Comparison of ENCODE assay signal across 12 cellular contexts in genomic region chr15:49171790-49172189, GRCh38. TPM values are rescaled to one million over a fixed set of nuclear protein-coding genes. Genes with fewer than 3 reads are reported as not detected.
DNase-seq lines count a peak whose midpoint lies in the region; ATAC-seq, FAIRE-seq and TF ChIP-seq lines count a peak whose summit lies in the region.
"Had no signal": no experiment of that assay in that cellular context is flagged by ENCODE, and none has a peak within 500 bp of the region (broad histone marks: within the 10 kb centered on the region; RNA-seq: fewer than 3 reads in every experiment).

No MANE protein-coding gene starts in this region.

- peaks cover 8% of the 10 kb centered on the region for H3K36me3 Mint-ChIP-seq in activated naive CD4-positive, alpha-beta T cell treated with anti-CD3 and anti-CD28 coated beads, Interleukin-2, amount 10 ng/mL, durations not matched to agents 7 days and 5 days
- H3K36me3 Mint-ChIP-seq in stimulated activated effector memory CD8-positive, alpha-beta T cell treated with anti-CD3 and anti-CD28 coated beads, Interleukin-12 subunit alpha, Interleukin-12 subunit beta, amount 100 ng/mL, for 72 hours, result peaks cover 6% of the 10 kb centered on the region
- H3K36me3 Mint-ChIP-seq in progenitor cell of endocrine pancreas (ENCODE audit: insufficient read depth), result peaks cover 11% of the 10 kb centered on the region

- TF ChIP-seq EP300 in GM12878 (IDR thresholded peaks at IDR 0.05; ENCODE audit: borderline replicate concordance in 1 of 2, control insufficient read depth in 1 of 2, low read depth in 2 of 2, low read length in 2 of 2), result no peak

- no peak for TF ChIP-seq CTCF in GM12878 (IDR thresholded peaks at IDR 0.05 in 2 of 3, conservative IDR thresholded peaks at IDR 0.05 in 1 of 3; ENCODE audit: control insufficient read depth in 2 of 3, extremely low read depth in 1 of 3, insufficient read depth in 1 of 3, low read depth in 3 of 3, low read length in 3 of 3)
- no peak for TF ChIP-seq CTCF in progenitor cell of endocrine pancreas (IDR thresholded peaks at IDR 0.05; ENCODE audit: unreplicated experiment)

- H3K9ac ChIP-seq in GM12878 (ENCODE audit: control insufficient read depth, insufficient read depth, low read length), result no peak overlapping the region

- ATAC-seq in GM12878 (no peak), GM21423 (IDR thresholded peaks at IDR 0.05; ENCODE audit: unreplicated experiment) (no peak), HG03097 (IDR thresholded peaks at IDR 0.05; ENCODE audit: low FRiP score, unreplicated experiment) (no peak)
- no peak for ATAC-seq in stimulated activated effector memory CD8-positive, alpha-beta T cell treated with anti-CD3 and anti-CD28 coated beads, Interleukin-12 subunit alpha, Interleukin-12 subunit beta, amount 100 ng/mL, for 72 hours
- ATAC-seq: body of pancreas; stimulated activated naive B cell treated with anti-CD40 and anti-IgM and Interleukin-4, amounts not matched to agents 10 μg/mL and 1 μg/mL and 100 μg/mL, for 72 hours had no signal

- H3K4me1 ChIP-seq in GM12878 (ENCODE audit: control insufficient read depth, insufficient read depth, low read length), result no peaks in the 10 kb centered on the region

- no peak for FAIRE-seq in GM12878 (lab: Jason Lieb, UNC)

- peak overlapping the region; percentile 65; the same call in 1 of the 2 replicates for H3K4me2 ChIP-seq in GM12878 (ENCODE audit: control insufficient read depth, insufficient read depth)

- H3K27me3 Mint-ChIP-seq in activated naive CD4-positive, alpha-beta T cell treated with anti-CD3 and anti-CD28 coated beads, Interleukin-2, amount 10 ng/mL, durations not matched to agents 7 days and 5 days, result no peaks in the 10 kb centered on the region
- H3K27me3 Mint-ChIP-seq in progenitor cell of endocrine pancreas, result no peaks in the 10 kb centered on the region
- H3K27me3 Mint-ChIP-seq: stimulated activated naive B cell treated with anti-CD40 and anti-IgM and Interleukin-4, amounts not matched to agents 10 μg/mL and 1 μg/mL and 100 μg/mL, for 72 hours had no signal

- SMC1A ChIA-PET in GM12878 (lab: Charles Lee; ENCODE audit: uncharacterized antibody, unreplicated experiment), result no interaction called here

- RAD21 ChIA-PET in GM12878 (lab: Charles Lee; ENCODE audit: unreplicated experiment), result no interaction called here

- TF ChIP-seq POLR2A in GM12878 (IDR thresholded peaks at IDR 0.05; ENCODE audit: low read depth, low read length), result no peak

- POLR2A ChIA-PET in GM12878 (lab: Charles Lee), result no interaction called here

- intact Hi-C loops in GM12878 (cut with micrococcal nuclease; ENCODE audit: unreplicated experiment), result no loop called here

- DNase-seq in activated naive CD4-positive, alpha-beta T cell treated with anti-CD3 and anti-CD28 coated beads, Interleukin-2, amount 10 ng/mL, durations not matched to agents 7 days and 5 days, result no peak
- DNase-seq in activated naive CD4-positive, alpha-beta T cell treated with anti-CD3 and anti-CD28 coated beads, Interleukin-2, amount 50 U/mL, for 16 hours, result no peak
- DNase-seq in NCI-H69 (lab: John Stamatoyannopoulos, UW), result peak; percentile 13
- DNase-seq in GM12878 (ENCODE audit: low read depth, low spot score), result no peak
- no peak for DNase-seq in stimulated activated effector memory CD8-positive, alpha-beta T cell treated with anti-CD3 and anti-CD28 coated beads, Interleukin-12 subunit alpha, Interleukin-12 subunit beta, amount 100 ng/mL, for 72 hours (ENCODE audit: low spot score in 2 of 2)
- no peak for DNase-seq in progenitor cell of endocrine pancreas (ENCODE audit: low spot score, unreplicated experiment)
- DNase-seq: activated CD8-positive, alpha-beta memory T cell treated with anti-CD3 and anti-CD28 coated beads, Interleukin-2, amount 50 U/mL, for 4 hours; body of pancreas; retina; stimulated activated naive B cell treated with anti-CD40 and anti-IgM and Interleukin-4, amounts not matched to agents 10 μg/mL and 1 μg/mL and 100 μg/mL, for 72 hours had no signal

- TF ChIP-seq RAD21 in GM12878 (IDR thresholded peaks at IDR 0.05; ENCODE audit: insufficient read depth, low read depth, low read length), result no peak

- no TSS peak for BruUV-seq in GM12878 (replicated peaks; lab: Mats Ljungman, UMichigan)

- in situ Hi-C loops in GM12878 (cut with MboI), result loop anchor here (25.0 kb wide), 1 partner anchor 809 kb away; no protein-coding TSS in a partner anchor

- no peaks in the 10 kb centered on the region; the same call in 2 of the 3 replicates for H3K9me3 ChIP-seq in GM12878 (replicated peaks; ENCODE audit: control insufficient read depth, insufficient read depth, low read length)
- H3K9me3 ChIP-seq: body of pancreas had no signal

- WGBS in GM12878 (ENCODE audit: insufficient coverage, insufficient replicate concordance, low lambda C conversion rate, missing lambda C conversion rate), result over 99% methylated on average over 12 of the region's 12 CpGs

- H3K4me3 ChIP-seq in GM12878, result no peak overlapping the region
- H3K4me3 ChIP-seq: body of pancreas had no signal

- no peaks in the 10 kb centered on the region for H4K20me1 ChIP-seq in GM12878 (ENCODE audit: control insufficient read depth, insufficient read depth)

- CTCF ChIA-PET in activated naive CD4-positive, alpha-beta T cell treated with anti-CD3 and anti-CD28 coated beads, Interleukin-2, amount 10 ng/mL, durations not matched to agents 7 days and 5 days (lab: Charles Lee), result no interaction called here
- CTCF ChIA-PET in GM12878 (lab: Yijun Ruan, JAX), result no interaction called here

- peak overlapping the region; percentile 93 for H3K4me3 Mint-ChIP-seq in activated naive CD4-positive, alpha-beta T cell treated with anti-CD3 and anti-CD28 coated beads, Interleukin-2, amount 10 ng/mL, durations not matched to agents 7 days and 5 days
- peak overlapping the region; percentile 96 for H3K4me3 Mint-ChIP-seq in stimulated activated effector memory CD8-positive, alpha-beta T cell treated with anti-CD3 and anti-CD28 coated beads, Interleukin-12 subunit alpha, Interleukin-12 subunit beta, amount 100 ng/mL, for 72 hours
- no peak overlapping the region for H3K4me3 Mint-ChIP-seq in progenitor cell of endocrine pancreas (ENCODE audit: low read depth)

- H3K36me3 ChIP-seq in GM12878 (ENCODE audit: control insufficient read depth in 2 of 2, insufficient read depth in 2 of 2, low read length in 1 of 2), result no peaks in the 10 kb centered on the region

- H3K27ac ChIP-seq in GM12878 (ENCODE audit: control insufficient read depth, insufficient read depth), result no peak overlapping the region

- H3K9me3 Mint-ChIP-seq in activated naive CD4-positive, alpha-beta T cell treated with anti-CD3 and anti-CD28 coated beads, Interleukin-2, amount 10 ng/mL, durations not matched to agents 7 days and 5 days, result no peaks in the 10 kb centered on the region
- H3K9me3 Mint-ChIP-seq in stimulated activated effector memory CD8-positive, alpha-beta T cell treated with anti-CD3 and anti-CD28 coated beads, Interleukin-12 subunit alpha, Interleukin-12 subunit beta, amount 100 ng/mL, for 72 hours, result no peaks in the 10 kb centered on the region
- peaks cover 15% of the 10 kb centered on the region for H3K9me3 Mint-ChIP-seq in progenitor cell of endocrine pancreas (ENCODE audit: low read depth)

- H3K27ac Mint-ChIP-seq in activated naive CD4-positive, alpha-beta T cell treated with anti-CD3 and anti-CD28 coated beads, Interleukin-2, amount 10 ng/mL, durations not matched to agents 7 days and 5 days, result no peak overlapping the region
- no peak overlapping the region for H3K27ac Mint-ChIP-seq in stimulated activated effector memory CD8-positive, alpha-beta T cell treated with anti-CD3 and anti-CD28 coated beads, Interleukin-12 subunit alpha, Interleukin-12 subunit beta, amount 100 ng/mL, for 72 hours
- H3K27ac Mint-ChIP-seq in progenitor cell of endocrine pancreas, result no peak overlapping the region

- peaks cover 45% of the 10 kb centered on the region for H3K4me1 Mint-ChIP-seq in activated naive CD4-positive, alpha-beta T cell treated with anti-CD3 and anti-CD28 coated beads, Interleukin-2, amount 10 ng/mL, durations not matched to agents 7 days and 5 days
- peaks cover 40% of the 10 kb centered on the region for H3K4me1 Mint-ChIP-seq in stimulated activated effector memory CD8-positive, alpha-beta T cell treated with anti-CD3 and anti-CD28 coated beads, Interleukin-12 subunit alpha, Interleukin-12 subunit beta, amount 100 ng/mL, for 72 hours
- peaks cover 5% of the 10 kb centered on the region for H3K4me1 Mint-ChIP-seq in progenitor cell of endocrine pancreas (ENCODE audit: low read depth)

- no peaks in the 10 kb centered on the region; the same call in none of the 2 replicates for H3K79me2 ChIP-seq in GM12878 (ENCODE audit: control insufficient read depth, insufficient read depth, low read length)

- H3K27me3 ChIP-seq in GM12878 (replicated peaks in 1 of 2; ENCODE audit: control insufficient read depth in 2 of 2, insufficient read depth in 2 of 2, low read length in 1 of 2), result no peaks in the 10 kb centered on the region
- H3K27me3 ChIP-seq: body of pancreas had no signal

- H2AFZ ChIP-seq in GM12878 (ENCODE audit: control insufficient read depth, low read depth, low read length), result no peak overlapping the region

RNA-seq across cellular contexts. Expression of gene GALK2, which starts 1.7 kb away (rescaled TPM):
- total RNA-seq in GM12878 (2013; cell fraction: nucleolus; rRNA removed), result 45.1 and 46.2 TPM in 2 replicates
- 16.5 and 18.6 TPM in 2 replicates for total RNA-seq in GM12878 (2014; rRNA removed)
- total RNA-seq in GM12878 (2014; rRNA removed; fragmentation: Illumina TruSeq; extraction: Trizol), result 14.2 and 18.0 TPM in 2 replicates
- 11.9 and 15.1 TPM in 2 replicates for total RNA-seq in GM12878 (2021)
- 9.5 TPM for polyA plus RNA-seq in GM12878 (2011; ENCODE audit: low read depth)
- polyA plus RNA-seq in GM12878 (2011; rRNA removed), result 13.5 and 16.2 TPM in 2 replicates
- 11.2 and 11.9 TPM in 2 replicates for polyA plus RNA-seq in GM12878 (2011; cell fraction: cytosol; rRNA removed)
- polyA plus RNA-seq in GM12878 (2011; cell fraction: nucleus; rRNA removed), result 9.1 and 10.8 TPM in 2 replicates
- 14.1 and 17.6 TPM in 2 replicates for polyA plus RNA-seq in GM12878 (2012)
- 13.5 and 17.4 TPM in 2 replicates for polyA plus RNA-seq in GM12878 (2014; fragmentation: Illumina TruSeq; extraction: Trizol)
- polyA plus RNA-seq in GM12878 (2014; fragmentation: Nextera tagmentation; extraction: Ambion mirVana), result 10 to 100 TPM; 20.8 to 26.7 TPM
- polyA plus RNA-seq in GM12878 (2014; rRNA removed), result 10.0 and 14.0 TPM in 2 replicates
- polyA plus RNA-seq in GM12878 (2016; fragmentation: Nextera tagmentation; extraction: Ambion mirVana), result 10 to 100 TPM; 17.7 to 18.2 TPM
- polyA minus RNA-seq in GM12878 (2011; rRNA and poly(A)+ RNA removed), result 15.4 and 24.9 TPM in 2 replicates
- 4.4 and 10.1 TPM in 2 replicates for polyA minus RNA-seq in GM12878 (2011; cell fraction: cytosol; rRNA and poly(A)+ RNA removed)
- polyA minus RNA-seq in GM12878 (2011; cell fraction: nucleus; rRNA and poly(A)+ RNA removed), result 25.3 and 32.4 TPM in 2 replicates
- total RNA-seq in progenitor cell of endocrine pancreas, result 21.1 and 22.0 TPM in 2 replicates

RNA-seq across cellular contexts. Expression of gene COPS2, which starts 16.4 kb away (rescaled TPM):
- 56.6 and 60.9 TPM in 2 replicates for total RNA-seq in GM12878 (2013; cell fraction: nucleolus; rRNA removed)
- total RNA-seq in GM12878 (2014; rRNA removed), result 31.5 and 35.3 TPM in 2 replicates
- 102 and 106 TPM in 2 replicates for total RNA-seq in GM12878 (2014; rRNA removed; fragmentation: Illumina TruSeq; extraction: Trizol)
- total RNA-seq in GM12878 (2021), result 72.0 and 74.6 TPM in 2 replicates
- 38.0 TPM for polyA plus RNA-seq in GM12878 (2011; ENCODE audit: low read depth)
- polyA plus RNA-seq in GM12878 (2011; rRNA removed), result 78.0 and 155 TPM in 2 replicates
- 18.2 and 23.2 TPM in 2 replicates for polyA plus RNA-seq in GM12878 (2011; cell fraction: cytosol; rRNA removed)
- 22.7 and 24.1 TPM in 2 replicates for polyA plus RNA-seq in GM12878 (2011; cell fraction: nucleus; rRNA removed)
- polyA plus RNA-seq in GM12878 (2012), result 51.4 and 61.9 TPM in 2 replicates
- polyA plus RNA-seq in GM12878 (2014; fragmentation: Illumina TruSeq; extraction: Trizol), result 115 and 156 TPM in 2 replicates
- polyA plus RNA-seq in GM12878 (2014; fragmentation: Nextera tagmentation; extraction: Ambion mirVana), result 10 to 100 TPM; 74.5 to 85.9 TPM
- polyA plus RNA-seq in GM12878 (2014; rRNA removed), result 62.6 and 78.7 TPM in 2 replicates
- 10 to 100 TPM; 40.9 to 50.9 TPM for polyA plus RNA-seq in GM12878 (2016; fragmentation: Nextera tagmentation; extraction: Ambion mirVana)
- polyA minus RNA-seq in GM12878 (2011; rRNA and poly(A)+ RNA removed), result 30.9 and 58.7 TPM in 2 replicates
- 20.1 and 21.2 TPM in 2 replicates for polyA minus RNA-seq in GM12878 (2011; cell fraction: cytosol; rRNA and poly(A)+ RNA removed)
- 16.3 and 30.5 TPM in 2 replicates for polyA minus RNA-seq in GM12878 (2011; cell fraction: nucleus; rRNA and poly(A)+ RNA removed)
- total RNA-seq in progenitor cell of endocrine pancreas, result 84.0 and 86.7 TPM in 2 replicates
